Comparison of ENCODE assay signal across 1 cellular context in the genomic region with DNA sequence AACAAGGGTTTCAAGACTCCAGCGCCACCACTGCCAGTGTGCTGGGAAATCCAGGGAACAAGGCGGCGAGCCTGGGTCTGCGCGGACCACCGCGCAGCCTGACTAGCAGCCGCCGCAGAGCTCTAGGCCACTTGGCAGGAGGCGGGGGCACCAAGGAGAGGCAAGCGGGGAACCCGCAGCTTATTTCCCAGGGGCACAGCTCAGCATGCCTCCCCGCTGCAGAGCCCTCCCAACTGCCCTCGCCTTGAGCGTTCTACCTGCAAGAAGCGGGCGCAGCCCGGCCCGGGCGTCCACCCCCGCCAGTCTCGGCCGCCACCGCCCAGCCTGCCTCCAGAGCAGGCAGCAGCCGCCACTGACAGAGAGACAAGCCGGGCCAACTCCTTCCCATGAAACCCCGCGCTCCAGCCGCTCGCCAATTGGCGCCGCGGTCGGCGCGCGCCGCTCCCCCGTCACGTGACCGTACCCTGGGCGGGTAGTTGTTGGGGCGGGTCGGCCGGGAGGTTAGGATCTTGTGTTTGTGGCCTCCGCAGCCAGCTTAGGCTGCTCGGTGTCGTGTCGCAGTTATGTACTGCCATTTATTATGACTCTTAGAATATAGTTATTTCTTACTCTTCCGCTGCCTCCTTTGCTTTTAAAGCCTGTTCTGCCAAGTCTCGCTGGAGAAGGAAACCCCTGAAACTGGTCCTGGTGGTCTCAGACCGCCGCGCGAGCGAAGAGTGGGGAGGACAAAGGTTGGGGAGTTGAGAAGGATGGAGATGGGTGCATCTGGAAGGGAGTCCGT.
TF ChIP-seq lines count a peak whose summit lies in the region.

A gene with protein sequence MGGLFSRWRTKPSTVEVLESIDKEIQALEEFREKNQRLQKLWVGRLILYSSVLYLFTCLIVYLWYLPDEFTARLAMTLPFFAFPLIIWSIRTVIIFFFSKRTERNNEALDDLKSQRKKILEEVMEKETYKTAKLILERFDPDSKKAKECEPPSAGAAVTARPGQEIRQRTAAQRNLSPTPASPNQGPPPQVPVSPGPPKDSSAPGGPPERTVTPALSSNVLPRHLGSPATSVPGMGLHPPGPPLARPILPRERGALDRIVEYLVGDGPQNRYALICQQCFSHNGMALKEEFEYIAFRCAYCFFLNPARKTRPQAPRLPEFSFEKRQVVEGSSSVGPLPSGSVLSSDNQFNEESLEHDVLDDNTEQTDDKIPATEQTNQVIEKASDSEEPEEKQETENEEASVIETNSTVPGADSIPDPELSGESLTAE (minus strand): TSS at position 365 of the 781 bp plus-strand sequence. CDS start 6,683 bp downstream, outside the sequence.

TF ChIP-seq in HepG2, 621 proteins besides CTCF, POLR2A, EP300 and RAD21 (continued from another document and continues in another):
- TF ChIP-seq ARID5B (CRISPR knock-in tag; IDR thresholded peaks at IDR 0.05): peak; percentile 69
- peak; percentile 65; the same call in 1 of the 2 replicates for TF ChIP-seq SIN3B (IDR thresholded peaks at IDR 0.05; ENCODE audit: low read length)
- TF ChIP-seq MEIS2 (CRISPR knock-in tag; IDR thresholded peaks at IDR 0.05): peak; percentile 74
- TF ChIP-seq, protein P1, sequence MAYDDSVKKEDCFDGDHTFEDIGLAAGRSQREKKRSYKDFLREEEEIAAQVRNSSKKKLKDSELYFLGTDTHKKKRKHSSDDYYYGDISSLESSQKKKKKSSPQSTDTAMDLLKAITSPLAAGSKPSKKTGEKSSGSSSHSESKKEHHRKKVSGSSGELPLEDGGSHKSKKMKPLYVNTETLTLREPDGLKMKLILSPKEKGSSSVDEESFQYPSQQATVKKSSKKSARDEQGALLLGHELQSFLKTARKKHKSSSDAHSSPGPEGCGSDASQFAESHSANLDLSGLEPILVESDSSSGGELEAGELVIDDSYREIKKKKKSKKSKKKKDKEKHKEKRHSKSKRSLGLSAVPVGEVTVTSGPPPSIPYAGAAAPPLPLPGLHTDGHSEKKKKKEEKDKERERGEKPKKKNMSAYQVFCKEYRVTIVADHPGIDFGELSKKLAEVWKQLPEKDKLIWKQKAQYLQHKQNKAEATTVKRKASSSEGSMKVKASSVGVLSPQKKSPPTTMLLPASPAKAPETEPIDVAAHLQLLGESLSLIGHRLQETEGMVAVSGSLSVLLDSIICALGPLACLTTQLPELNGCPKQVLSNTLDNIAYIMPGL (CRISPR knock-in tag; IDR thresholded peaks at IDR 0.05; ENCODE audit: borderline replicate concordance in 1 of 2, low read depth in 1 of 2): peak; percentile 16 to 92; a peak in 2 of 4 replicates
- TF ChIP-seq YY1 (IDR thresholded peaks at IDR 0.05; ENCODE audit: insufficient read depth, insufficient replicate concordance, low read depth, low read length): peak; percentile 88
- peak; percentile 96 for TF ChIP-seq SAP130 (CRISPR knock-in tag; IDR thresholded peaks at IDR 0.05; ENCODE audit: low read depth)
- no peak for TF ChIP-seq FLYWCH1 (CRISPR knock-in tag; IDR thresholded peaks at IDR 0.05)
- peak; percentile 70; the same call in 1 of the 2 replicates for TF ChIP-seq ZNF160 (CRISPR knock-in tag; IDR thresholded peaks at IDR 0.05)
- TF ChIP-seq MED1 (CRISPR knock-in tag; IDR thresholded peaks at IDR 0.05): peak; percentile 58
- TF ChIP-seq ZNF547 (CRISPR knock-in tag; IDR thresholded peaks at IDR 0.05): peak; percentile 42; the same call in 1 of the 2 replicates
- TF ChIP-seq ZNF577 (CRISPR knock-in tag; IDR thresholded peaks at IDR 0.05; ENCODE audit: borderline replicate concordance, low read depth): 0 out of 2 replicates have a peak, but pooled peaks have one; percentile 10
- 0 out of 2 replicates have a peak, but pooled peaks have one; percentile 56 for TF ChIP-seq SETDB1 (CRISPR knock-in tag; IDR thresholded peaks at IDR 0.05; ENCODE audit: borderline replicate concordance)
- peak; percentile 99 for TF ChIP-seq ZNF567 (CRISPR knock-in tag; IDR thresholded peaks at IDR 0.05; ENCODE audit: borderline replicate concordance)
- peak; percentile 31; the same call in 1 of the 2 replicates for TF ChIP-seq ZNF17 (CRISPR knock-in tag; IDR thresholded peaks at IDR 0.05)
- 0 out of 2 replicates have a peak, but pooled peaks have one; percentile 10 for TF ChIP-seq FIP1L1 (IDR thresholded peaks at IDR 0.05; ENCODE audit: borderline replicate concordance, insufficient read depth, low read depth, low read length)
- no peak; the same call in 1 of the 2 replicates for TF ChIP-seq HMG20A (CRISPR knock-in tag; IDR thresholded peaks at IDR 0.05; ENCODE audit: borderline replicate concordance)
- TF ChIP-seq IRF2 (CRISPR knock-in tag; IDR thresholded peaks at IDR 0.05): peak; percentile 82; the same call in 1 of the 2 replicates
- peak; percentile 47; the same call in 1 of the 2 replicates for TF ChIP-seq RARG (CRISPR knock-in tag; IDR thresholded peaks at IDR 0.05; ENCODE audit: low read depth)
- no peak for TF ChIP-seq TRIM22 (IDR thresholded peaks at IDR 0.05)
- TF ChIP-seq, protein P2, sequence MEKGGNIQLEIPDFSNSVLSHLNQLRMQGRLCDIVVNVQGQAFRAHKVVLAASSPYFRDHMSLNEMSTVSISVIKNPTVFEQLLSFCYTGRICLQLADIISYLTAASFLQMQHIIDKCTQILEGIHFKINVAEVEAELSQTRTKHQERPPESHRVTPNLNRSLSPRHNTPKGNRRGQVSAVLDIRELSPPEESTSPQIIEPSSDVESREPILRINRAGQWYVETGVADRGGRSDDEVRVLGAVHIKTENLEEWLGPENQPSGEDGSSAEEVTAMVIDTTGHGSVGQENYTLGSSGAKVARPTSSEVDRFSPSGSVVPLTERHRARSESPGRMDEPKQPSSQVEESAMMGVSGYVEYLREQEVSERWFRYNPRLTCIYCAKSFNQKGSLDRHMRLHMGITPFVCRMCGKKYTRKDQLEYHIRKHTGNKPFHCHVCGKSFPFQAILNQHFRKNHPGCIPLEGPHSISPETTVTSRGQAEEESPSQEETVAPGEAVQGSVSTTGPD (CRISPR knock-in tag; IDR thresholded peaks at IDR 0.05): peak; percentile 60; the same call in 1 of the 2 replicates
- TF ChIP-seq TSC22D2 (CRISPR knock-in tag; IDR thresholded peaks at IDR 0.05; ENCODE audit: borderline replicate concordance): 0 out of 2 replicates have a peak, but pooled peaks have one; percentile 69
- 0 out of 2 replicates have a peak, but pooled peaks have one; percentile 7 for TF ChIP-seq PCBP1 (IDR thresholded peaks at IDR 0.05; ENCODE audit: borderline replicate concordance, low read depth, low read length)
- TF ChIP-seq, protein P3, sequence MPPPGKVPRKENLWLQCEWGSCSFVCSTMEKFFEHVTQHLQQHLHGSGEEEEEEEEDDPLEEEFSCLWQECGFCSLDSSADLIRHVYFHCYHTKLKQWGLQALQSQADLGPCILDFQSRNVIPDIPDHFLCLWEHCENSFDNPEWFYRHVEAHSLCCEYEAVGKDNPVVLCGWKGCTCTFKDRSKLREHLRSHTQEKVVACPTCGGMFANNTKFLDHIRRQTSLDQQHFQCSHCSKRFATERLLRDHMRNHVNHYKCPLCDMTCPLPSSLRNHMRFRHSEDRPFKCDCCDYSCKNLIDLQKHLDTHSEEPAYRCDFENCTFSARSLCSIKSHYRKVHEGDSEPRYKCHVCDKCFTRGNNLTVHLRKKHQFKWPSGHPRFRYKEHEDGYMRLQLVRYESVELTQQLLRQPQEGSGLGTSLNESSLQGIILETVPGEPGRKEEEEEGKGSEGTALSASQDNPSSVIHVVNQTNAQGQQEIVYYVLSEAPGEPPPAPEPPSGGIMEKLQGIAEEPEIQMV (CRISPR knock-in tag; IDR thresholded peaks at IDR 0.05; ENCODE audit: low read depth): peak; percentile 74; the same call in 1 of the 2 replicates
- peak; percentile 19; the same call in 1 of the 2 replicates for TF ChIP-seq HNF4G (IDR thresholded peaks at IDR 0.05; ENCODE audit: borderline replicate concordance, low read depth, low read length)
- no peak; the same call in 1 of the 2 replicates for TF ChIP-seq HNF4G (CRISPR knock-in tag; IDR thresholded peaks at IDR 0.05; ENCODE audit: borderline replicate concordance, low read depth)
- TF ChIP-seq, protein P4, sequence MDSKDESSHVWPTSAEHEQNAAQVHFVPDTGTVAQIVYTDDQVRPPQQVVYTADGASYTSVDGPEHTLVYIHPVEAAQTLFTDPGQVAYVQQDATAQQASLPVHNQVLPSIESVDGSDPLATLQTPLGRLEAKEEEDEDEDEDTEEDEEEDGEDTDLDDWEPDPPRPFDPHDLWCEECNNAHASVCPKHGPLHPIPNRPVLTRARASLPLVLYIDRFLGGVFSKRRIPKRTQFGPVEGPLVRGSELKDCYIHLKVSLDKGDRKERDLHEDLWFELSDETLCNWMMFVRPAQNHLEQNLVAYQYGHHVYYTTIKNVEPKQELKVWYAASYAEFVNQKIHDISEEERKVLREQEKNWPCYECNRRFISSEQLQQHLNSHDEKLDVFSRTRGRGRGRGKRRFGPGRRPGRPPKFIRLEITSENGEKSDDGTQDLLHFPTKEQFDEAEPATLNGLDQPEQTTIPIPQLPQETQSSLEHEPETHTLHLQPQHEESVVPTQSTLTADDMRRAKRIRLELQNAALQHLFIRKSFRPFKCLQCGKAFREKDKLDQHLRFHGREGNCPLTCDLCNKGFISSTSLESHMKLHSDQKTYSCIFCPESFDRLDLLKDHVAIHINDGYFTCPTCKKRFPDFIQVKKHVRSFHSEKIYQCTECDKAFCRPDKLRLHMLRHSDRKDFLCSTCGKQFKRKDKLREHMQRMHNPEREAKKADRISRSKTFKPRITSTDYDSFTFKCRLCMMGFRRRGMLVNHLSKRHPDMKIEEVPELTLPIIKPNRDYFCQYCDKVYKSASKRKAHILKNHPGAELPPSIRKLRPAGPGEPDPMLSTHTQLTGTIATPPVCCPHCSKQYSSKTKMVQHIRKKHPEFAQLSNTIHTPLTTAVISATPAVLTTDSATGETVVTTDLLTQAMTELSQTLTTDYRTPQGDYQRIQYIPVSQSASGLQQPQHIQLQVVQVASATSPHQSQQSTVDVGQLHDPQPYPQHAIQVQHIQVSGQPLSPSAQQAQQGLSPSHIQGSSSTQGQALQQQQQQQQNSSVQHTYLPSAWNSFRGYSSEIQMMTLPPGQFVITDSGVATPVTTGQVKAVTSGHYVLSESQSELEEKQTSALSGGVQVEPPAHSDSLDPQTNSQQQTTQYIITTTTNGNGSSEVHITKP (CRISPR knock-in tag; IDR thresholded peaks at IDR 0.05; ENCODE audit: low read depth): no peak; the same call in 1 of the 2 replicates
- peak; percentile 88 for TF ChIP-seq ZGPAT (CRISPR knock-in tag; IDR thresholded peaks at IDR 0.05)
- peak; percentile 71; the same call in 1 of the 2 replicates for TF ChIP-seq MIER3 (CRISPR knock-in tag; IDR thresholded peaks at IDR 0.05; ENCODE audit: borderline replicate concordance)
- TF ChIP-seq ISL2 (CRISPR knock-in tag; IDR thresholded peaks at IDR 0.05): peak; percentile 43; the same call in 1 of the 2 replicates
- TF ChIP-seq RARA (CRISPR knock-in tag; IDR thresholded peaks at IDR 0.05): 0 out of 2 replicates have a peak, but pooled peaks have one; percentile 16
- TF ChIP-seq RXRB (CRISPR knock-in tag; IDR thresholded peaks at IDR 0.05; ENCODE audit: borderline replicate concordance): peak; percentile 25; the same call in 1 of the 2 replicates
- TF ChIP-seq ISX (CRISPR knock-in tag; conservative IDR thresholded peaks at IDR 0.05): no peak
- TF ChIP-seq NRL (CRISPR knock-in tag; IDR thresholded peaks at IDR 0.05; ENCODE audit: borderline replicate concordance): peak; percentile 68; the same call in 1 of the 2 replicates
